ENCODE assay signal across 9 cellular contexts in genomic region chr11:117328414-117329010, GRCh38. TPM values are rescaled to one million over a fixed set of nuclear protein-coding genes. Genes with fewer than 3 reads are reported as not detected.
A peak's percentile ranks its signal among the peaks of the same experiment; 100 is the strongest.
DNase-seq lines count a peak whose midpoint lies in the region; ATAC-seq, FAIRE-seq and TF ChIP-seq lines count a peak whose summit lies in the region.
"Had no signal": no experiment of that assay in that cellular context is flagged by ENCODE, and none has a peak within 500 bp of the region (broad histone marks: within the 10 kb centered on the region; RNA-seq: fewer than 3 reads in every experiment).

No MANE protein-coding gene starts in this region.

- peak overlapping the region; percentile 97 for H3K9ac ChIP-seq in fibroblast of lung (ENCODE audit: insufficient read depth, low read length)
- peak overlapping the region; percentile 40 for H3K9ac ChIP-seq in neural progenitor cell

- TF ChIP-seq CTCF in fibroblast of lung (conservative IDR thresholded peaks at IDR 0.05 in 1 of 2, IDR thresholded peaks at IDR 0.05 in 1 of 2; ENCODE audit: low read depth in 1 of 2, low read length in 2 of 2): no peak
- no peak for TF ChIP-seq CTCF in neural progenitor cell (IDR thresholded peaks at IDR 0.05)

- no peaks in the 10 kb centered on the region for H3K9me3 ChIP-seq in fibroblast of lung (ENCODE audit: control insufficient read depth, insufficient read depth, low read depth, low read length)
- no peaks in the 10 kb centered on the region for H3K9me3 ChIP-seq in neural progenitor cell (ENCODE audit: low read depth)

- H3K36me3 ChIP-seq in fibroblast of lung (ENCODE audit: control insufficient read depth, insufficient read depth, low read length) (peaks cover 1% of the 10 kb centered on the region), neural progenitor cell (no peaks in the 10 kb centered on the region)

- H3K4me1 ChIP-seq in fibroblast of lung (ENCODE audit: control insufficient read depth, extremely low read depth, insufficient read depth, low read length) (peaks cover 7% of the 10 kb centered on the region), neural progenitor cell (no peaks in the 10 kb centered on the region)

- H3K9me3 Mint-ChIP-seq in activated CD4-positive, alpha-beta T cell treated with anti-CD3 and anti-CD28 coated beads, Interleukin-2, amount 10 ng/mL, durations not matched to agents 24 days and 14 days: no peaks in the 10 kb centered on the region
- no peaks in the 10 kb centered on the region for H3K9me3 Mint-ChIP-seq in neural progenitor cell
- H3K9me3 Mint-ChIP-seq: brain had no signal

- H3K27ac ChIP-seq in fibroblast of lung (ENCODE audit: insufficient read depth, low read length) (peak overlapping the region; percentile 94), neural progenitor cell (no peak overlapping the region)

- peaks cover 15% of the 10 kb centered on the region for H3K4me1 Mint-ChIP-seq in activated CD4-positive, alpha-beta T cell treated with anti-CD3 and anti-CD28 coated beads, Interleukin-2, amount 10 ng/mL, durations not matched to agents 24 days and 14 days
- H3K4me1 Mint-ChIP-seq in neural progenitor cell: peaks cover 3% of the 10 kb centered on the region

- H3F3A ChIP-seq in neural progenitor cell (ENCODE audit: low read depth): peaks cover 8% of the 10 kb centered on the region

- H3K79me2 ChIP-seq in fibroblast of lung (ENCODE audit: control insufficient read depth, insufficient read depth, low read length): peaks cover 12% of the 10 kb centered on the region
- peaks cover 10% of the 10 kb centered on the region for H3K79me2 ChIP-seq in neural progenitor cell (ENCODE audit: low read depth)

- H3K4me3 Mint-ChIP-seq in activated CD4-positive, alpha-beta T cell treated with anti-CD3 and anti-CD28 coated beads, Interleukin-2, amount 10 ng/mL, durations not matched to agents 24 days and 14 days: no peak overlapping the region
- H3K4me3 Mint-ChIP-seq in neural progenitor cell: no peak overlapping the region
- H3K4me3 Mint-ChIP-seq: brain had no signal

- H3K4me3 ChIP-seq in fibroblast of lung (replicated peaks in 1 of 4; ENCODE audit: control extremely low read depth in 1 of 4, insufficient read depth in 1 of 4, low read depth in 3 of 4, low read length in 4 of 4) (peak overlapping the region; percentile 70 to 90 (median 84)), neural progenitor cell (peak overlapping the region; percentile 92)

- H3K27ac Mint-ChIP-seq in activated CD4-positive, alpha-beta T cell treated with anti-CD3 and anti-CD28 coated beads, Interleukin-2, amount 10 ng/mL, durations not matched to agents 24 days and 14 days: no peak overlapping the region
- no peak overlapping the region for H3K27ac Mint-ChIP-seq in neural progenitor cell
- H3K27ac Mint-ChIP-seq: brain had no signal

- peak overlapping the region; percentile 75 for H2AFZ ChIP-seq in fibroblast of lung (ENCODE audit: low read length)
- peak overlapping the region; percentile 96 for H2AFZ ChIP-seq in neural progenitor cell (replicated peaks)

- peak; percentile 22 for DNase-seq in activated CD4-positive, alpha-beta T cell treated with anti-CD3 and anti-CD28 coated beads for 48 hours
- DNase-seq in activated CD4-positive, alpha-beta T cell treated with anti-CD3 and anti-CD28 coated beads, Interleukin-2, amount 10 ng/mL, durations not matched to agents 24 days and 14 days: no peak
- DNase-seq in HPDE6-E6E7 (ENCODE audit: extremely low spot score) (peak; percentile 57), fibroblast of lung (ENCODE audit: low read depth in 2 of 2) (peak; percentile 54 to 56), neural progenitor cell (ENCODE audit: low spot score) (peak; percentile 25), RCC 7860 (ENCODE audit: low spot score) (no peak), NCI-H774 (lab: John Stamatoyannopoulos, UW) (no peak)

- H3K27me3 Mint-ChIP-seq in activated CD4-positive, alpha-beta T cell treated with anti-CD3 and anti-CD28 coated beads, Interleukin-2, amount 10 ng/mL, durations not matched to agents 24 days and 14 days: peaks cover 5% of the 10 kb centered on the region
- no peaks in the 10 kb centered on the region for H3K27me3 Mint-ChIP-seq in neural progenitor cell (ENCODE audit: insufficient read depth, low read depth)
- H3K27me3 Mint-ChIP-seq: brain had no signal

- H4K20me1 ChIP-seq in fibroblast of lung (ENCODE audit: control insufficient read depth, extremely low read depth, insufficient read depth, low read length) (no peaks in the 10 kb centered on the region), neural progenitor cell (ENCODE audit: low read depth) (peaks cover 14% of the 10 kb centered on the region)

- peak; percentile 66 for ATAC-seq in SK-N-SH treated with all-trans-retinoic acid at 6 μM for 48 hours

- H3K27me3 ChIP-seq in fibroblast of lung (ENCODE audit: control insufficient read depth, insufficient read depth, low read length): no peaks in the 10 kb centered on the region
- H3K27me3 ChIP-seq in neural progenitor cell: no peaks in the 10 kb centered on the region

- no peak for FAIRE-seq in RCC 7860 (lab: Jason Lieb, UNC)

- no peaks in the 10 kb centered on the region for H3K36me3 Mint-ChIP-seq in activated CD4-positive, alpha-beta T cell treated with anti-CD3 and anti-CD28 coated beads, Interleukin-2, amount 10 ng/mL, durations not matched to agents 24 days and 14 days (ENCODE audit: low read depth)
- H3K36me3 Mint-ChIP-seq in neural progenitor cell: no peaks in the 10 kb centered on the region
- H3K36me3 Mint-ChIP-seq: brain had no signal

- H3K4me2 ChIP-seq in fibroblast of lung (ENCODE audit: extremely low read depth, insufficient read depth, low read length): peak overlapping the region; percentile 97
- peak overlapping the region; percentile 92 for H3K4me2 ChIP-seq in neural progenitor cell

- intact Hi-C loops in activated CD4-positive, alpha-beta T cell treated with anti-CD3 and anti-CD28 coated beads, Interleukin-2, amount 10 ng/mL, durations not matched to agents 24 days and 14 days (cut with micrococcal nuclease): no loop called here

TF ChIP-seq in SK-N-SH treated with all-trans-retinoic acid at 6 μM for 48 hours, 23 proteins besides CTCF, POLR2A, EP300 and RAD21 (continues in another document):
- TF ChIP-seq SNAI2 (CRISPR knock-in tag; IDR thresholded peaks at IDR 0.05) (no peak), CREB5 (CRISPR knock-in tag; IDR thresholded peaks at IDR 0.05; ENCODE audit: low read depth) (no peak), POU6F1 (CRISPR knock-in tag; IDR thresholded peaks at IDR 0.05; ENCODE audit: borderline replicate concordance, low read depth) (no peak), PPARA (CRISPR knock-in tag; IDR thresholded peaks at IDR 0.05; ENCODE audit: borderline replicate concordance) (no peak), CSDC2 (CRISPR knock-in tag; IDR thresholded peaks at IDR 0.05) (no peak)

RNA-seq across cellular contexts. Expression of gene CEP164, which starts 0.9 kb away (rescaled TPM):
- 39.0 and 40.1 TPM in 2 replicates for total RNA-seq in activated CD4-positive, alpha-beta T cell treated with anti-CD3 and anti-CD28 coated beads, Interleukin-2, amount 10 ng/mL, durations not matched to agents 24 days and 14 days
- total RNA-seq in fibroblast of lung (29.0 and 33.5 TPM in 2 replicates), neural progenitor cell (ENCODE audit: low replicate concordance) (24.2 and 26.0 TPM in 2 replicates)
- polyA plus RNA-seq in fibroblast of lung: 16.1 and 20.6 TPM in 2 replicates
- polyA plus RNA-seq in fibroblast of lung (2012): 16.1 and 19.0 TPM in 2 replicates
- polyA minus RNA-seq in fibroblast of lung (ENCODE audit: low replicate concordance): 24.9 and 29.9 TPM in 2 replicates

RNA-seq across cellular contexts. Expression of gene BACE1, which starts 12.5 kb away (rescaled TPM):
- total RNA-seq in activated CD4-positive, alpha-beta T cell treated with anti-CD3 and anti-CD28 coated beads, Interleukin-2, amount 10 ng/mL, durations not matched to agents 24 days and 14 days: 0.33 and 0.40 TPM in 2 replicates
- 17.7 and 23.1 TPM in 2 replicates for total RNA-seq in fibroblast of lung
- 58.1 and 62.7 TPM in 2 replicates for polyA plus RNA-seq in fibroblast of lung
- polyA plus RNA-seq in fibroblast of lung (2012): 47.3 and 55.4 TPM in 2 replicates
- 229 and 301 TPM in 2 replicates for polyA minus RNA-seq in fibroblast of lung (ENCODE audit: low replicate concordance)
- 8.2 and 16.3 TPM in 2 replicates for total RNA-seq in neural progenitor cell (ENCODE audit: low replicate concordance)

RNA-seq across cellular contexts. Expression of gene BACE1-AS, which starts 37.4 kb away (rescaled TPM):
- 5.5 and 5.8 TPM in 2 replicates for total RNA-seq in activated CD4-positive, alpha-beta T cell treated with anti-CD3 and anti-CD28 coated beads, Interleukin-2, amount 10 ng/mL, durations not matched to agents 24 days and 14 days
- total RNA-seq in fibroblast of lung: 2.8 and 4.5 TPM in 2 replicates
- 3.9 and 4.2 TPM in 2 replicates for polyA plus RNA-seq in fibroblast of lung
- 3.0 and 4.1 TPM in 2 replicates for polyA plus RNA-seq in fibroblast of lung (2012)
- polyA minus RNA-seq in fibroblast of lung (ENCODE audit: low replicate concordance): 6.0 and 9.4 TPM in 2 replicates
- total RNA-seq in neural progenitor cell (ENCODE audit: low replicate concordance): 7.6 and 10.3 TPM in 2 replicates

Comparison
In these comparisons a context has a peak if more than half of its experiments do, and no peak if none do; other contexts are left out.
1. DNase-seq: peak in activated CD4-positive, alpha-beta T cell treated with anti-CD3 and anti-CD28 coated beads for 48 hours (single experiment), HPDE6-E6E7 (single experiment), fibroblast of lung (2 of 2) and neural progenitor cell (single experiment); none in activated CD4-positive, alpha-beta T cell treated with anti-CD3 and anti-CD28 coated beads, Interleukin-2, amount 10 ng/mL, durations not matched to agents 24 days and 14 days (single experiment), RCC 7860 (single experiment) and NCI-H774 (single experiment).